In genomic region chr19:22806418-22806817, GRCh38 we compare ENCODE assay signal across 34 cellular contexts. TPM values are rescaled to one million over a fixed set of nuclear protein-coding genes. Genes with fewer than 3 reads are reported as not detected.
"Had no signal": no experiment of that assay in that cellular context is flagged by ENCODE, and none has a peak within 500 bp of the region (broad histone marks: within the 10 kb centered on the region; RNA-seq: fewer than 3 reads in every experiment).

No MANE protein-coding gene starts in this region.

- DNase-seq: activated B cell treated with CpG ODN at 0.5 μM for 24 hours; activated CD4-positive, alpha-beta memory T cell treated with anti-CD3 and anti-CD28 coated beads for 36 hours; activated CD4-positive, alpha-beta T cell treated with anti-CD3 and anti-CD28 coated beads for 4 hours; activated CD4-positive, alpha-beta T cell treated with anti-CD3 and anti-CD28 coated beads, Interleukin-2, amount 10 ng/mL, durations not matched to agents 24 days and 14 days; activated CD4-positive, alpha-beta T cell treated with anti-CD3 and anti-CD28 coated beads, Interleukin-2, amount 50 U/mL, for 1 hour; activated CD4-positive, alpha-beta T cell treated with anti-CD3 and anti-CD28 coated beads, Interleukin-2, amount 50 U/mL, for 4 hours; activated CD4-positive, CD25-positive, alpha-beta regulatory T cell treated with anti-CD3 and anti-CD28 coated beads, Interleukin-2, amount 50 U/mL, for 72 hours; activated CD8-positive, alpha-beta memory T cell treated with anti-CD3 and anti-CD28 coated beads for 24 hours; activated CD8-positive, alpha-beta memory T cell treated with anti-CD3 and anti-CD28 coated beads, Interleukin-2, amount 10 ng/mL, durations not matched to agents 7 days and 5 days; activated CD8-positive, alpha-beta memory T cell treated with anti-CD3 and anti-CD28 coated beads, Interleukin-2, amount 50 U/mL, for 48 hours; activated CD8-positive, alpha-beta T cell treated with anti-CD3 and anti-CD28 coated beads for 36 hours; activated effector memory CD4-positive, alpha-beta T cell treated with Interleukin-2 at 50 U/mL for 16 hours; activated gamma-delta T cell; activated naive CD4-positive, alpha-beta T cell treated with anti-CD3 and anti-CD28 coated beads, Interleukin-2, amount 10 ng/mL, durations not matched to agents 7 days and 5 days; activated naive CD4-positive, alpha-beta T cell treated with Interleukin-2 at 50 U/mL for 16 hours; activated naive CD8-positive, alpha-beta T cell treated with anti-CD3 and anti-CD28 coated beads, Interleukin-2, amount 10 ng/mL, durations not matched to agents 7 days and 5 days; activated naive CD8-positive, alpha-beta T cell treated with anti-CD3 and anti-CD28 coated beads, Interleukin-2, amount 50 U/mL, for 24 hours; activated T-cell treated with anti-CD3 and anti-CD28 coated beads, Interleukin-2, amount 50 U/mL, for 24 hours; activated T-cell treated with anti-CD3 and anti-CD28 coated beads, Interleukin-2, amount 50 U/mL, for 48 hours; amygdala; anterior cingulate cortex; body of pancreas; brain microvascular endothelial cell; central memory CD4-positive, alpha-beta T cell; cerebellar nuclear complex; T-helper 1 cell; T-helper 2 cell; T-helper 9 cell had no signal

- H3K27ac ChIP-seq: body of pancreas, brain microvascular endothelial cell, breast epithelium, VCaP had no signal

- H3K4me3 ChIP-seq: body of pancreas had no signal

- H3K36me3 ChIP-seq: brain microvascular endothelial cell, breast epithelium had no signal

- ATAC-seq: activated CD8-positive, alpha-beta memory T cell treated with anti-CD3 and anti-CD28 coated beads, Interleukin-2, amount 10 ng/mL, durations not matched to agents 7 days and 5 days; activated CD8-positive, alpha-beta T cell treated with anti-CD3 and anti-CD28 coated beads for 36 hours; activated naive CD8-positive, alpha-beta T cell treated with anti-CD3 and anti-CD28 coated beads, Interleukin-2, amount 50 U/mL, for 24 hours; body of pancreas had no signal

- H3K27me3 ChIP-seq: body of pancreas, brain microvascular endothelial cell had no signal

- H3K4me1 ChIP-seq: body of pancreas, breast epithelium had no signal

- H3K9me3 ChIP-seq: body of pancreas had no signal

RNA-seq across cellular contexts. Expression of gene ZNF99, which starts 22.5 kb away (rescaled TPM):
- total RNA-seq: activated CD4-positive, alpha-beta memory T cell treated with anti-CD3 and anti-CD28 coated beads for 36 hours; activated CD4-positive, alpha-beta T cell treated with anti-CD3 and anti-CD28 coated beads, Interleukin-2, amount 10 ng/mL, durations not matched to agents 24 days and 14 days; activated CD8-positive, alpha-beta memory T cell treated with anti-CD3 and anti-CD28 coated beads, Interleukin-2, amount 10 ng/mL, durations not matched to agents 7 days and 5 days; activated CD8-positive, alpha-beta T cell treated with anti-CD3 and anti-CD28 coated beads for 36 hours; activated naive CD8-positive, alpha-beta T cell treated with anti-CD3 and anti-CD28 coated beads, Interleukin-2, amount 10 ng/mL, durations not matched to agents 7 days and 5 days; activated T-helper 2 cell treated with anti-CD3 and anti-CD28 coated beads, Interferon-gamma antibody, Interleukin-2, Interleukin-4, amounts not matched to agents 10 μg/mL and 5 μg/mL and 100 μg/mL, durations not matched to agents 14 hours and 24 hours and 36 hours; astrocyte; body of pancreas had no signal

RNA-seq across cellular contexts. Expression of gene ZNF723, which starts 25.7 kb away (rescaled TPM):
- total RNA-seq: activated B cell treated with CpG ODN at 0.5 μM for 24 hours; activated CD4-positive, alpha-beta T cell treated with anti-CD3 and anti-CD28 coated beads, Interleukin-2, amount 10 ng/mL, durations not matched to agents 24 days and 14 days; activated CD8-positive, alpha-beta memory T cell treated with anti-CD3 and anti-CD28 coated beads, Interleukin-2, amount 10 ng/mL, durations not matched to agents 7 days and 5 days; activated CD8-positive, alpha-beta T cell treated with anti-CD3 and anti-CD28 coated beads for 36 hours; activated naive CD8-positive, alpha-beta T cell treated with anti-CD3 and anti-CD28 coated beads, Interleukin-2, amount 10 ng/mL, durations not matched to agents 7 days and 5 days; activated T-helper 2 cell treated with anti-CD3 and anti-CD28 coated beads, Interferon-gamma antibody, Interleukin-2, Interleukin-4, amounts not matched to agents 10 μg/mL and 5 μg/mL and 100 μg/mL, durations not matched to agents 14 hours and 24 hours and 36 hours; astrocyte; body of pancreas; breast epithelium; cardiac septum had no signal
- polyA plus RNA-seq: adipose tissue had no signal
